ENCODE assay signal across 9 cellular contexts in the genomic region with DNA sequence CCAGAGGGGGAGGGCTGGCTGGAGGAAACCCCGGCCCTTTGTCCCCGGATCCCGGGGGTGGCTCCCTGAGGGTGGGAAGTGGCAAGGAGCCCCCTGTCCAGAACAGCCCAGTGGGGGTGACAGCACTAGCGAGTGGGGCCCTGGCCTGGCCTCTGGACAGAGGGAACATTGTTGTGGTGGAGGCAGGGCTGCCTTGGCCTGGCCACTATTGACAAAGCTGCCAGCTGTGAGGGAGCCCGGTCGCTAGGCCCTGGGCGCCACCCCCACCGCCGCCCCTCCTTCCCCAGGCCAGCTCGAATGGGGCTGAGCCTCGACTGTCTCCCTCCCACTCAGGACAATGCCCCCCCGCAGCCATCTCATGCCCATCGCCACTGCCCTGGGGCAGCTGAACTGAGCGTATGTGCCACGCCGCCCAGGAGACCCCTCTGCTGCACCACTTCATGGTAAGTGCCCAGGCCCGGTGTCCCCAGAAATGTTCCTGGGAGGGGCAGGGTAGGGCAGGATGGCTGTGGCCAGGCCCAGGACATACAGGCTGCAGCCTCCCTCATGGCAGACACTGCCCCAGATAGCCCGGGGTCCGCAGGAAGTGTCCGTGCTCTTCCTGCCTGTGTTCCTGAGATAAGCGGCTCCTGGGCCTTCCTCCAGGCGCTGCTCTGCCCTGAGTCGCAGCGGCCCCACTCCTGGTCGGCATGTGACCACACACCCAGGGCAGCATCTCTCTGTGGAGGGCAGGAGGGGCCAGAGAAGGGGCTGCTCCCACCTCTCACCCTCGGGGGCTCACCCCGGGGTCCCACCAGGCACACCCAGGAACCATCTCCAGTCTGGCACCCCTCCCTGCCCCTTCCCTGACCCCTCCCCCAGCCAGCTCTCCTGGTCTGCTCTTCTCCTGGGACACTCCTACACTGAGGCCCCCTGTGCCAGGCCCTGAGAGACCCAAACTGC. TPM values are rescaled to one million over a fixed set of nuclear protein-coding genes. Genes with fewer than 3 reads are reported as not detected.
DNase-seq lines count a peak whose midpoint lies in the region; ATAC-seq and TF ChIP-seq lines count a peak whose summit lies in the region.
"Had no signal": no experiment of that assay in that cellular context is flagged by ENCODE, and none has a peak within 500 bp of the region (broad histone marks: within the 10 kb centered on the region; RNA-seq: fewer than 3 reads in every experiment).

No MANE protein-coding gene starts in this region.

- H3K27ac Mint-ChIP-seq in activated naive CD8-positive, alpha-beta T cell treated with anti-CD3 and anti-CD28 coated beads for 36 hours: no peak overlapping the region
- H3K27ac Mint-ChIP-seq in activated naive CD8-positive, alpha-beta T cell treated with anti-CD3 and anti-CD28 coated beads, Interleukin-2, amount 50 U/mL, for 24 hours: no peak overlapping the region
- peak overlapping the region in 3 of 5 experiments; percentile 62 to 93 (median 93) for H3K27ac Mint-ChIP-seq in brain

- H3K27ac ChIP-seq in lower lobe of right lung (peak overlapping the region; percentile 53), vagina (peak overlapping the region; percentile 38)

- H3K36me3 ChIP-seq in lower lobe of right lung: no peaks in the 10 kb centered on the region
- no peaks in the 10 kb centered on the region for H3K36me3 ChIP-seq in vagina

- peak overlapping the region; percentile 17 for H3K4me3 ChIP-seq in lower lobe of right lung
- peak overlapping the region; percentile 21 to 28 for H3K4me3 ChIP-seq in vagina

- intact Hi-C loops in lower lobe of right lung (cut with DNase I) (loop anchor here (10.0 kb wide), 1 partner anchor 189 kb away; no protein-coding TSS in a partner anchor), vagina (cut with DNase I) (no loop called here)

- no peaks in the 10 kb centered on the region for H3K36me3 Mint-ChIP-seq in activated naive CD8-positive, alpha-beta T cell treated with anti-CD3 and anti-CD28 coated beads for 36 hours
- no peaks in the 10 kb centered on the region for H3K36me3 Mint-ChIP-seq in activated naive CD8-positive, alpha-beta T cell treated with anti-CD3 and anti-CD28 coated beads, Interleukin-2, amount 50 U/mL, for 24 hours (ENCODE audit: low read depth)
- H3K36me3 Mint-ChIP-seq in brain: no peaks in the 10 kb centered on the region

- H3K4me1 Mint-ChIP-seq in activated naive CD8-positive, alpha-beta T cell treated with anti-CD3 and anti-CD28 coated beads for 36 hours: peaks cover 9% of the 10 kb centered on the region
- peaks cover 17% of the 10 kb centered on the region for H3K4me1 Mint-ChIP-seq in activated naive CD8-positive, alpha-beta T cell treated with anti-CD3 and anti-CD28 coated beads, Interleukin-2, amount 50 U/mL, for 24 hours
- H3K4me1 Mint-ChIP-seq in brain: peaks cover 15% of the 10 kb centered on the region

- H3K27me3 ChIP-seq in lower lobe of right lung (ENCODE audit: low read depth) (no peaks in the 10 kb centered on the region), vagina (no peaks in the 10 kb centered on the region)

- H3K27me3 Mint-ChIP-seq in activated naive CD8-positive, alpha-beta T cell treated with anti-CD3 and anti-CD28 coated beads for 36 hours: no peaks in the 10 kb centered on the region
- H3K27me3 Mint-ChIP-seq in activated naive CD8-positive, alpha-beta T cell treated with anti-CD3 and anti-CD28 coated beads, Interleukin-2, amount 50 U/mL, for 24 hours: no peaks in the 10 kb centered on the region
- H3K27me3 Mint-ChIP-seq in brain: peaks cover 3% of the 10 kb centered on the region

- H3K9me3 ChIP-seq in lower lobe of right lung: no peaks in the 10 kb centered on the region
- H3K9me3 ChIP-seq in vagina: no peaks in the 10 kb centered on the region

- no peak for ATAC-seq in activated naive CD8-positive, alpha-beta T cell treated with anti-CD3 and anti-CD28 coated beads, Interleukin-2, amount 50 U/mL, for 24 hours
- peak; percentile 4 to 13 for ATAC-seq in lower lobe of right lung
- ATAC-seq in HG02571 (IDR thresholded peaks at IDR 0.05; ENCODE audit: unreplicated experiment): no peak

- no peak for TF ChIP-seq POLR2A in vagina (IDR thresholded peaks at IDR 0.05)

- no peak for DNase-seq in activated naive CD8-positive, alpha-beta T cell treated with anti-CD3 and anti-CD28 coated beads for 36 hours
- no peak for DNase-seq in activated naive CD8-positive, alpha-beta T cell treated with anti-CD3 and anti-CD28 coated beads, Interleukin-2, amount 50 U/mL, for 24 hours
- DNase-seq in lower lobe of right lung (peak; percentile 32), vagina (ENCODE audit: extremely low spot score in 2 of 2) (no peak), hepatic stellate cell (ENCODE audit: low spot score) (no peak)
- no peak for DNase-seq in stimulated activated CD4-positive, alpha-beta T cell treated with anti-CD3 and anti-CD28 coated beads, Interleukin-4, amount 100 ng/mL, for 4 hours
- DNase-seq: T-helper 2 cell had no signal

- TF ChIP-seq CTCF in brain (conservative IDR thresholded peaks at IDR 0.05) (no peak), lower lobe of right lung (IDR thresholded peaks at IDR 0.05) (no peak), vagina (IDR thresholded peaks at IDR 0.05) (no peak)

- peak overlapping the region; percentile 49 for H3K4me3 Mint-ChIP-seq in activated naive CD8-positive, alpha-beta T cell treated with anti-CD3 and anti-CD28 coated beads for 36 hours
- no peak overlapping the region for H3K4me3 Mint-ChIP-seq in activated naive CD8-positive, alpha-beta T cell treated with anti-CD3 and anti-CD28 coated beads, Interleukin-2, amount 50 U/mL, for 24 hours
- H3K4me3 Mint-ChIP-seq in brain: peak overlapping the region in 1 of 5 experiments; percentile 52

- H3K9me3 Mint-ChIP-seq in activated naive CD8-positive, alpha-beta T cell treated with anti-CD3 and anti-CD28 coated beads for 36 hours: no peaks in the 10 kb centered on the region
- H3K9me3 Mint-ChIP-seq in activated naive CD8-positive, alpha-beta T cell treated with anti-CD3 and anti-CD28 coated beads, Interleukin-2, amount 50 U/mL, for 24 hours: no peaks in the 10 kb centered on the region
- H3K9me3 Mint-ChIP-seq in brain: peaks cover 0 to 32% (median 0%) of the 10 kb centered on the region in 5 experiments

- H3K4me1 ChIP-seq in lower lobe of right lung (no peaks in the 10 kb centered on the region), vagina (peaks cover 30% of the 10 kb centered on the region)

RNA-seq across cellular contexts. Expression of a gene that starts 1.4 kb away (rescaled TPM):
- total RNA-seq in activated naive CD8-positive, alpha-beta T cell treated with anti-CD3 and anti-CD28 coated beads for 36 hours: 1 to 10 TPM; 2.8 to 4.2 TPM
- 38.0 TPM for polyA plus RNA-seq in brain (ENCODE audit: insufficient read depth, low read depth, low replicate concordance)
- total RNA-seq in lower lobe of right lung (4.6 TPM), vagina (36.1 TPM)

RNA-seq across cellular contexts. Expression of a gene that starts 15.4 kb away (rescaled TPM):
- total RNA-seq in activated naive CD8-positive, alpha-beta T cell treated with anti-CD3 and anti-CD28 coated beads for 36 hours: not detected
- polyA plus RNA-seq in brain (ENCODE audit: insufficient read depth, low read depth, low replicate concordance): 15.6 TPM
- total RNA-seq in lower lobe of right lung: not detected
- total RNA-seq in vagina: 0.25 TPM

RNA-seq across cellular contexts. Expression of a gene that starts 28.8 kb away (rescaled TPM):
- 10 to 100 TPM; 55.9 to 58.1 TPM for total RNA-seq in activated naive CD8-positive, alpha-beta T cell treated with anti-CD3 and anti-CD28 coated beads for 36 hours
- polyA plus RNA-seq in brain (ENCODE audit: insufficient read depth, low read depth, low replicate concordance): 102 TPM
- total RNA-seq in lower lobe of right lung: 50.1 TPM
- total RNA-seq in vagina: 118 TPM

RNA-seq across cellular contexts. Expression of a gene that starts 29.1 kb away (rescaled TPM):
- 100 to 1,000 TPM; 133 to 145 TPM for total RNA-seq in activated naive CD8-positive, alpha-beta T cell treated with anti-CD3 and anti-CD28 coated beads for 36 hours
- 365 TPM for polyA plus RNA-seq in brain (ENCODE audit: insufficient read depth, low read depth, low replicate concordance)
- total RNA-seq in lower lobe of right lung: 210 TPM
- 250 TPM for total RNA-seq in vagina

RNA-seq across cellular contexts. Expression of a gene that starts 40.8 kb away (rescaled TPM):
- total RNA-seq in activated naive CD8-positive, alpha-beta T cell treated with anti-CD3 and anti-CD28 coated beads for 36 hours: 1 to 10 TPM; 4.1 to 4.3 TPM
- polyA plus RNA-seq in brain (ENCODE audit: insufficient read depth, low read depth, low replicate concordance): 9.2 TPM
- total RNA-seq in lower lobe of right lung (14.5 TPM), vagina (11.0 TPM)

Comparison
In these comparisons a context has a peak if more than half of its experiments do, and no peak if none do; other contexts are left out.
1. H3K27ac Mint-ChIP-seq: peak in brain (3 of 5); none in activated naive CD8-positive, alpha-beta T cell treated with anti-CD3 and anti-CD28 coated beads for 36 hours (single experiment) and activated naive CD8-positive, alpha-beta T cell treated with anti-CD3 and anti-CD28 coated beads, Interleukin-2, amount 50 U/mL, for 24 hours (single experiment).
2. ATAC-seq: peak in lower lobe of right lung (2 of 2); none in activated naive CD8-positive, alpha-beta T cell treated with anti-CD3 and anti-CD28 coated beads, Interleukin-2, amount 50 U/mL, for 24 hours (single experiment) and HG02571 (single experiment).